In genomic region chr7:138907438-138907837, GRCh38 we compare ENCODE assay signal across 27 cellular contexts.
"Had no signal": no experiment of that assay in that cellular context is flagged by ENCODE, and none has a peak within 500 bp of the region (broad histone marks: within the 10 kb centered on the region; RNA-seq: fewer than 3 reads in every experiment).

No MANE protein-coding gene starts in this region.

- H3K9me3 Mint-ChIP-seq: activated B cell treated with CpG ODN at 0.5 μM for 24 hours; activated CD4-positive, alpha-beta memory T cell treated with anti-CD3 and anti-CD28 coated beads for 36 hours; activated CD4-positive, alpha-beta T cell treated with anti-CD3 and anti-CD28 coated beads, Interleukin-2, amount 10 ng/mL, durations not matched to agents 7 days and 5 days; activated naive CD8-positive, alpha-beta T cell treated with anti-CD3 and anti-CD28 coated beads, Interleukin-2, amount 10 ng/mL, durations not matched to agents 7 days and 5 days; T-cell had no signal

- ATAC-seq: Panc1, Right ventricle myocardium inferior, T-cell had no signal

- DNase-seq: activated B cell treated with CpG ODN at 0.5 μM for 24 hours; activated CD4-positive, alpha-beta memory T cell treated with anti-CD3 and anti-CD28 coated beads for 36 hours; activated CD4-positive, alpha-beta T cell treated with anti-CD3 and anti-CD28 coated beads for 1 hour; activated CD4-positive, alpha-beta T cell treated with anti-CD3 and anti-CD28 coated beads, Interleukin-2, amount 10 ng/mL, durations not matched to agents 7 days and 5 days; activated CD8-positive, alpha-beta memory T cell treated with anti-CD3 and anti-CD28 coated beads, Interleukin-2, amount 50 U/mL, for 4 hours; activated naive CD4-positive, alpha-beta T cell treated with anti-CD3 and anti-CD28 coated beads, Interleukin-2, amount 50 U/mL, for 16 hours; activated naive CD8-positive, alpha-beta T cell treated with anti-CD3 and anti-CD28 coated beads, Interleukin-2, amount 10 ng/mL, durations not matched to agents 7 days and 5 days; caudate nucleus; MG63; MV-4-11; NCI-H1092 treated with DMSO at 0.1 percent for 48 hours; NCI-H1417 treated with DMSO at 0.1 percent for 48 hours; NCI-H1694 treated with DMSO at 0.1 percent for 48 hours; NCI-H2081; NCI-H2171; NCI-H2227 treated with DMSO at 0.1 percent for 48 hours; NCI-H446 treated with DMSO at 0.1 percent for 48 hours; NCI-H524 treated with DMSO at 0.1 percent for 48 hours; NCI-H774; NK-92 treated with Interleukin-12 subunit alpha and Interleukin-12 subunit beta, amount 100 ng/mL, for 24 hours; OCI-M1; RPMI8226; T-cell; T-helper 2 cell; T1000 had no signal

- H3K4me1 Mint-ChIP-seq: activated B cell treated with CpG ODN at 0.5 μM for 24 hours had no signal

- H3K36me3 Mint-ChIP-seq: activated CD4-positive, alpha-beta memory T cell treated with anti-CD3 and anti-CD28 coated beads for 36 hours; T-cell had no signal

- H3K4me3 Mint-ChIP-seq: activated B cell treated with CpG ODN at 0.5 μM for 24 hours; activated CD4-positive, alpha-beta memory T cell treated with anti-CD3 and anti-CD28 coated beads for 36 hours; activated CD4-positive, alpha-beta T cell treated with anti-CD3 and anti-CD28 coated beads, Interleukin-2, amount 10 ng/mL, durations not matched to agents 7 days and 5 days; activated naive CD8-positive, alpha-beta T cell treated with anti-CD3 and anti-CD28 coated beads, Interleukin-2, amount 10 ng/mL, durations not matched to agents 7 days and 5 days; T-cell had no signal

- H3K27ac Mint-ChIP-seq: activated B cell treated with CpG ODN at 0.5 μM for 24 hours; activated CD4-positive, alpha-beta memory T cell treated with anti-CD3 and anti-CD28 coated beads for 36 hours; activated CD4-positive, alpha-beta T cell treated with anti-CD3 and anti-CD28 coated beads, Interleukin-2, amount 10 ng/mL, durations not matched to agents 7 days and 5 days; activated naive CD8-positive, alpha-beta T cell treated with anti-CD3 and anti-CD28 coated beads, Interleukin-2, amount 10 ng/mL, durations not matched to agents 7 days and 5 days; T-cell had no signal
